Comparison of ENCODE assay signal across 21 cellular contexts in the genomic region with DNA sequence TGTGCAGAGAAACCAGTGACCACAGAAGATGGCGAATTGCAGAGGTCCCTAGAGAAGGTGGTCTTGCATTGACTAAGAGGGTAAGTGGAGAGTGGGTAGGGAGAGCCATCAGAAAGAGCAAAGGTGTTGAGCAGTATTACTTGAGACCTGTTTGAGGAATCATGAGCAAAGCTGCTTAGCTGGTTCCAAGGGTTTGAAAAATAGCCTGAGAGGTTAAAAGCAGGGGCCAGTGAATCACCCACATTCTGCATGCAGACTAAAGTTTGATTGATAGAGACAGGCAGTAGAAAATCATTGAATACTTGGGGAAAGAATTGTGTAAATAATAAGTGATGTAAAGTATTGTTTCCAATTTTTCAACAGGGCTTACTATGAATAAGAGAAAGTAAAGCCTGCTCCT. TPM values are rescaled to one million over a fixed set of nuclear protein-coding genes. Genes with fewer than 3 reads are reported as not detected.
DNase-seq lines count a peak whose midpoint lies in the region; ATAC-seq, FAIRE-seq and TF ChIP-seq lines count a peak whose summit lies in the region.
"Had no signal": no experiment of that assay in that cellular context is flagged by ENCODE, and none has a peak within 500 bp of the region (broad histone marks: within the 10 kb centered on the region; RNA-seq: fewer than 3 reads in every experiment).

No MANE protein-coding gene starts in this region.

- no peaks in the 10 kb centered on the region for H3K9me3 Mint-ChIP-seq in mesothelial cell of epicardium
- H3K9me3 Mint-ChIP-seq: CD8-positive, alpha-beta T cell had no signal

- no peaks in the 10 kb centered on the region for H3K79me2 ChIP-seq in endothelial cell of umbilical vein (ENCODE audit: control insufficient read depth, insufficient read depth, low read length)

- peak overlapping the region; percentile 98 for H3K4me2 ChIP-seq in endothelial cell of umbilical vein (ENCODE audit: insufficient read depth, low read length)

- CTCF ChIA-PET in endothelial cell of umbilical vein (lab: Charles Lee), result interaction anchor here (1.0 to 2.4 kb wide), 5 partner anchors 13 to 434 kb away, joined by 3 to 9 read pairs (median 5); no protein-coding TSS in a partner anchor

- H3K9me3 ChIP-seq in endothelial cell of umbilical vein (replicated peaks; ENCODE audit: control insufficient read depth, insufficient read depth, low read length), result no peaks in the 10 kb centered on the region
- H3K9me3 ChIP-seq: A549, HAP-1 had no signal

- H3K4me1 Mint-ChIP-seq in mesothelial cell of epicardium, result peaks cover 23% of the 10 kb centered on the region
- H3K4me1 Mint-ChIP-seq: CD14-positive monocyte had no signal

- no peaks in the 10 kb centered on the region for H3K36me3 ChIP-seq in endothelial cell of umbilical vein (ENCODE audit: control insufficient read depth in 2 of 2, extremely low read depth in 1 of 2, insufficient read depth in 2 of 2, low read length in 2 of 2)
- H3K36me3 ChIP-seq: HAP-1 had no signal

- TF ChIP-seq POLR2A in endothelial cell of umbilical vein (IDR thresholded peaks at IDR 0.05; ENCODE audit: low read depth, low read length), result no peak

- no peaks in the 10 kb centered on the region for H3K27me3 Mint-ChIP-seq in mesothelial cell of epicardium (ENCODE audit: low read depth)

- no peak for ATAC-seq in HG02759 (IDR thresholded peaks at IDR 0.05; ENCODE audit: unreplicated experiment)
- ATAC-seq: CD8-positive, alpha-beta T cell had no signal

- no peaks in the 10 kb centered on the region for H3K27me3 ChIP-seq in endothelial cell of umbilical vein (ENCODE audit: control insufficient read depth in 2 of 2, insufficient read depth in 2 of 2, low read length in 2 of 2)

- H3K27ac ChIP-seq in endothelial cell of umbilical vein (ENCODE audit: insufficient read depth, low read depth, low read length), result peak overlapping the region; percentile 90
- H3K27ac ChIP-seq: A549, HL-60 had no signal

- H3K4me1 ChIP-seq in endothelial cell of umbilical vein (ENCODE audit: control insufficient read depth, extremely low read depth, insufficient read depth, low read length), result peaks cover 29% of the 10 kb centered on the region
- H3K4me1 ChIP-seq: A549, HAP-1 had no signal

- peak overlapping the region; percentile 82 for H2AFZ ChIP-seq in endothelial cell of umbilical vein (ENCODE audit: low read depth, low read length)

- no peaks in the 10 kb centered on the region for H3K9me1 ChIP-seq in endothelial cell of umbilical vein (replicated peaks; ENCODE audit: control insufficient read depth, extremely low read depth, insufficient read depth, low read length)

- intact Hi-C loops in endothelial cell of umbilical vein (cut with micrococcal nuclease), result loop anchor here (1.0 to 5.0 kb wide), 7 partner anchors 44 to 472 kb away; no protein-coding TSS in a partner anchor

- FAIRE-seq in endothelial cell of umbilical vein (lab: Jason Lieb, UNC), result no peak
- FAIRE-seq: A549, D721Med, G401.6, GM12891, GM19239, H1 had no signal

- peak overlapping the region; percentile 41 for H3K27ac Mint-ChIP-seq in mesothelial cell of epicardium
- H3K27ac Mint-ChIP-seq: CD14-positive monocyte; CD8-positive, alpha-beta T cell had no signal

- H3K4me3 ChIP-seq in endothelial cell of umbilical vein (replicated peaks in 1 of 3; ENCODE audit: insufficient read depth in 1 of 3, low read depth in 1 of 3, low read length in 3 of 3), result peak overlapping the region in 2 of 3 experiments; percentile 22 to 51
- H3K4me3 ChIP-seq: A549, HAP-1 had no signal

- peak overlapping the region; percentile 80 for H3K9ac ChIP-seq in endothelial cell of umbilical vein (replicated peaks; ENCODE audit: extremely low read depth, insufficient read depth, low read length)

- no peaks in the 10 kb centered on the region for H3K36me3 Mint-ChIP-seq in mesothelial cell of epicardium
- H3K36me3 Mint-ChIP-seq: CD14-positive monocyte; CD8-positive, alpha-beta T cell had no signal

- POLR2A ChIA-PET in endothelial cell of umbilical vein (lab: Charles Lee), result interaction anchor here (1.8 kb wide), 1 partner anchor 69 kb away, joined by 4 read pairs; no protein-coding TSS in a partner anchor

- no TSS peak for BruUV-seq in endothelial cell of umbilical vein (replicated peaks; lab: Mats Ljungman, UMichigan)

- dilution Hi-C loops in endothelial cell of umbilical vein (cut with MboI; ENCODE audit: extremely low pct_ligation_motif_present, low sequenced_read_pairs), result no loop called here

- TF ChIP-seq CTCF in endothelial cell of umbilical vein (IDR thresholded peaks at IDR 0.05; ENCODE audit: extremely low read depth in 1 of 2, insufficient read depth in 1 of 2, low read depth in 1 of 2, low read length in 2 of 2), result no peak
- no peak for TF ChIP-seq CTCF in mesothelial cell of epicardium (IDR thresholded peaks at IDR 0.05; ENCODE audit: unreplicated experiment)

- DNase-seq in LHCN-M2 (ENCODE audit: low read depth), result peak; percentile 73
- no peak for DNase-seq in endothelial cell of umbilical vein (ENCODE audit: low read depth, low spot score)
- DNase-seq in mesothelial cell of epicardium (ENCODE audit: low spot score in 2 of 2, unreplicated experiment in 2 of 2), result no peak
- no peak for DNase-seq in NCI-H526 (lab: John Stamatoyannopoulos, UW)
- DNase-seq in NCI-H226, result no peak
- DNase-seq: CD8-positive, alpha-beta T cell; COR-L47; DMS153; DMS79 treated with DMSO at 0.1 percent for 48 hours had no signal

- no peaks in the 10 kb centered on the region for H4K20me1 ChIP-seq in endothelial cell of umbilical vein (replicated peaks; ENCODE audit: control insufficient read depth, extremely low read depth, insufficient read depth, low read length)

- H3K4me3 Mint-ChIP-seq in mesothelial cell of epicardium, result no peak overlapping the region
- H3K4me3 Mint-ChIP-seq: CD14-positive monocyte; CD8-positive, alpha-beta T cell had no signal

TF ChIP-seq in endothelial cell of umbilical vein, 7 proteins besides CTCF, POLR2A, EP300 and RAD21:
- TF ChIP-seq MYC (IDR thresholded peaks at IDR 0.05; ENCODE audit: low read depth, low read length) (no peak), POLR2AphosphoS5 (IDR thresholded peaks at IDR 0.05; ENCODE audit: insufficient read depth, low read depth, low read length) (no peak), JUN (IDR thresholded peaks at IDR 0.05; ENCODE audit: borderline replicate concordance, insufficient read depth, insufficient read length, low read depth) (no peak)
- TF ChIP-seq, protein P1, sequence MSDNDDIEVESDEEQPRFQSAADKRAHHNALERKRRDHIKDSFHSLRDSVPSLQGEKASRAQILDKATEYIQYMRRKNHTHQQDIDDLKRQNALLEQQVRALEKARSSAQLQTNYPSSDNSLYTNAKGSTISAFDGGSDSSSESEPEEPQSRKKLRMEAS (IDR thresholded peaks at IDR 0.05; ENCODE audit: insufficient read depth, insufficient read length), result no peak
TF ChIP-seq in endothelial cell of umbilical vein: peak in this region for 0.

RNA-seq across cellular contexts. Expression of gene KCNJ16, which starts 34.0 kb away (rescaled TPM):
- total RNA-seq in LHCN-M2 (2014; rRNA removed) (not detected in 2 replicates), endothelial cell of umbilical vein (not detected in 2 replicates), mesothelial cell of epicardium (0.18 to 0.33 TPM (median 0.29 TPM) in 3 replicates)
- polyA plus RNA-seq in LHCN-M2 (2012), result not detected
- polyA plus RNA-seq in endothelial cell of umbilical vein, result 0.07 and 0.08 TPM in 2 replicates
- polyA plus RNA-seq in endothelial cell of umbilical vein (2011; cell fraction: cytosol; rRNA removed), result 0.01 and 0.06 TPM in 2 replicates
- 0.10 and 0.20 TPM in 2 replicates for polyA plus RNA-seq in endothelial cell of umbilical vein (2011; cell fraction: nucleus; rRNA removed)
- polyA plus RNA-seq in endothelial cell of umbilical vein (2012), result 0.05 and 0.14 TPM in 2 replicates
- not detected in 2 replicates for polyA minus RNA-seq in endothelial cell of umbilical vein
- not detected for polyA minus RNA-seq in endothelial cell of umbilical vein (2011; cell fraction: cytosol; rRNA and poly(A)+ RNA removed)
- 0.34 TPM in 1 of 2 replicates, not detected in the other for polyA minus RNA-seq in endothelial cell of umbilical vein (2011; cell fraction: nucleus; rRNA and poly(A)+ RNA removed)
- total RNA-seq: CD8-positive, alpha-beta T cell; H1 had no signal
- polyA plus RNA-seq: AG04450, BJ, CD14-positive monocyte, H1 had no signal
